Comparison of ENCODE assay signal across 1 cellular context in the genomic region with DNA sequence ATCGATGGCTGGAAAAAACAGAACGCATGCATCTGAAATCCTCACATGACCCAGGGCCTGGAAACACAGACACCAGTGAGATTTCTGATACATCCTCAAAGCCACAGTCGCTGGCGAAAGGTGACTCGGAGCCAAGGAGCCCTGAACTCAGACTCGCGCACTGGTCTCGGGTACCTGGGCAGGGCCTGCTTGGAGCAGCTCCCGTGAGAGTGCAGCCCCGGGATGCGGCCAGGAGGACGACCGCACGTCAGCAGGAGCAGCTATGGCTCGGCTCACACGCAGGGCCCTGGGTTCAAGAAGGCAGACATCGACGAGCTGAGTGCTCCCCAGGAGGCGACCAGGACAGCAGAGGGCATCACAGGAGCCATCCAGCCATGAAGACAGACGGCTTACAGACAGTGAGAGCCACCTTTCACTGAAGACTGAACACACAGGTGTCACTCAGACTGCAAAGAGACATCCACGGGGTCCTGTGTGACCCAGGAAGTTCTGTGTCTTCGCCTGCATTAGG.
TF ChIP-seq lines count a peak whose summit lies in the region.

No MANE protein-coding gene starts in this region.

TF ChIP-seq in IMR-90, 13 proteins besides CTCF, POLR2A, EP300 and RAD21:
- TF ChIP-seq CHD1 (IDR thresholded peaks at IDR 0.05; ENCODE audit: low read depth, low read length) (no peak), SMC3 (IDR thresholded peaks at IDR 0.05; ENCODE audit: low read depth, low read length) (no peak), MXI1 (IDR thresholded peaks at IDR 0.05; ENCODE audit: borderline replicate concordance, low read depth, low read length) (no peak), RFX5 (IDR thresholded peaks at IDR 0.05; ENCODE audit: low read depth, low read length) (no peak), RCOR1 (IDR thresholded peaks at IDR 0.05; ENCODE audit: insufficient replicate concordance, low read length) (no peak), NFE2L2 (IDR thresholded peaks at IDR 0.05; ENCODE audit: low read depth, low read length) (no peak)
- TF ChIP-seq, protein P1, sequence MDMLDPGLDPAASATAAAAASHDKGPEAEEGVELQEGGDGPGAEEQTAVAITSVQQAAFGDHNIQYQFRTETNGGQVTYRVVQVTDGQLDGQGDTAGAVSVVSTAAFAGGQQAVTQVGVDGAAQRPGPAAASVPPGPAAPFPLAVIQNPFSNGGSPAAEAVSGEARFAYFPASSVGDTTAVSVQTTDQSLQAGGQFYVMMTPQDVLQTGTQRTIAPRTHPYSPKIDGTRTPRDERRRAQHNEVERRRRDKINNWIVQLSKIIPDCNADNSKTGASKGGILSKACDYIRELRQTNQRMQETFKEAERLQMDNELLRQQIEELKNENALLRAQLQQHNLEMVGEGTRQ (IDR thresholded peaks at IDR 0.05; ENCODE audit: low read depth, low read length) = no peak
